23 cellular contexts compared by ENCODE assay signal in genomic region chr13:110125157-110125556, GRCh38.
DNase-seq lines count a peak whose midpoint lies in the region; ATAC-seq, FAIRE-seq and TF ChIP-seq lines count a peak whose summit lies in the region.
"Had no signal": no experiment of that assay in that cellular context is flagged by ENCODE, and none has a peak within 500 bp of the region (broad histone marks: within the 10 kb centered on the region; RNA-seq: fewer than 3 reads in every experiment).

No MANE protein-coding gene starts in this region.

- no peaks in the 10 kb centered on the region for H3K36me3 Mint-ChIP-seq in MCF 10A (ENCODE audit: insufficient read depth, unreplicated experiment)

- H3K27me3 Mint-ChIP-seq in MCF 10A (ENCODE audit: insufficient read depth, unreplicated experiment) = no peaks in the 10 kb centered on the region

- H3K36me3 ChIP-seq in mammary epithelial cell (ENCODE audit: insufficient read depth, low read length) (no peaks in the 10 kb centered on the region), endothelial cell of umbilical vein (ENCODE audit: control insufficient read depth in 2 of 2, extremely low read depth in 1 of 2, insufficient read depth in 2 of 2, low read length in 2 of 2) (no peaks in the 10 kb centered on the region), psoas muscle (ENCODE audit: insufficient read depth in 1 of 2, low read depth in 1 of 2) (no peaks in the 10 kb centered on the region)
- H3K36me3 ChIP-seq: BE2C, right lobe of liver had no signal

- H3K27ac ChIP-seq in mammary epithelial cell (ENCODE audit: insufficient read depth, low read depth, low read length) = no peak overlapping the region
- peak overlapping the region; percentile 92 for H3K27ac ChIP-seq in RWPE1
- peak overlapping the region; percentile 92 for H3K27ac ChIP-seq in endothelial cell of umbilical vein (ENCODE audit: insufficient read depth, low read depth, low read length)
- H3K27ac ChIP-seq in psoas muscle = peak overlapping the region; percentile 69
- H3K27ac ChIP-seq: right lobe of liver had no signal

- peaks cover 36% of the 10 kb centered on the region for H3K4me1 Mint-ChIP-seq in MCF 10A (ENCODE audit: insufficient read depth, unreplicated experiment)

- dilution Hi-C loops in mammary epithelial cell (cut with HindIII; ENCODE audit: low sequenced_read_pairs) (no loop called here), endothelial cell of umbilical vein (cut with MboI; ENCODE audit: extremely low pct_ligation_motif_present, low sequenced_read_pairs) (no loop called here)

- H3K9me1 ChIP-seq in endothelial cell of umbilical vein (replicated peaks; ENCODE audit: control insufficient read depth, extremely low read depth, insufficient read depth, low read length) = no peaks in the 10 kb centered on the region

- no peak for DNase-seq in MCF 10A (ENCODE audit: unreplicated experiment)
- no peak for DNase-seq in mammary epithelial cell
- DNase-seq in RWPE1 (ENCODE audit: low spot score) = no peak
- no peak for DNase-seq in endothelial cell of umbilical vein (ENCODE audit: low read depth, low spot score)
- DNase-seq in psoas muscle = no peak
- no peak for DNase-seq in GOT3 (lab: John Stamatoyannopoulos, UW)
- no peak for DNase-seq in G401 (ENCODE audit: low spot score)
- DNase-seq in GF-D8 (lab: John Stamatoyannopoulos, UW) = no peak
- DNase-seq: activated CD4-positive, CD25-positive, alpha-beta regulatory T cell treated with anti-CD3 and anti-CD28 coated beads, Interleukin-2, amount 50 U/mL, for 72 hours; activated CD8-positive, alpha-beta memory T cell treated with anti-CD3 and anti-CD28 coated beads for 24 hours; activated naive CD4-positive, alpha-beta T cell treated with anti-CD3 and anti-CD28 coated beads for 36 hours; activated T-cell treated with anti-CD3 and anti-CD28 coated beads, Interleukin-2, amount 50 U/mL, for 4 hours; amygdala; BE2C; Calu3; effector memory CD4-positive, alpha-beta T cell; KG1; NCI-H1048; NCI-H2081 treated with DMSO at 0.1 percent for 48 hours; right lobe of liver; SHP77 had no signal

- H2AFZ ChIP-seq in mammary epithelial cell (ENCODE audit: low read depth, low read length) (no peak overlapping the region), endothelial cell of umbilical vein (ENCODE audit: low read depth, low read length) (no peak overlapping the region)

- WGBS in mammary epithelial cell (ENCODE audit: low coverage, missing lambda C conversion rate) = 97% methylated on average over 7 of the region's 10 CpGs
- 92 to 94% (median 93%) methylated on average over 7 to 10 of the region's 10 CpGs for WGBS in psoas muscle, 3 donors

- no peak for TF ChIP-seq POLR2A in endothelial cell of umbilical vein (IDR thresholded peaks at IDR 0.05; ENCODE audit: low read depth, low read length)

- H3K9me3 ChIP-seq in mammary epithelial cell (replicated peaks; ENCODE audit: insufficient read depth, low read length) = no peaks in the 10 kb centered on the region
- no peaks in the 10 kb centered on the region for H3K9me3 ChIP-seq in endothelial cell of umbilical vein (replicated peaks; ENCODE audit: control insufficient read depth, insufficient read depth, low read length)
- no peaks in the 10 kb centered on the region for H3K9me3 ChIP-seq in psoas muscle
- H3K9me3 ChIP-seq: BE2C, right lobe of liver had no signal

- peak overlapping the region; percentile 73 for H3K27ac Mint-ChIP-seq in MCF 10A (ENCODE audit: low read depth, unreplicated experiment)
- H3K27ac Mint-ChIP-seq: activated naive CD4-positive, alpha-beta T cell treated with anti-CD3 and anti-CD28 coated beads for 36 hours had no signal

- no peaks in the 10 kb centered on the region for H3K9me3 Mint-ChIP-seq in MCF 10A (ENCODE audit: unreplicated experiment)
- H3K9me3 Mint-ChIP-seq: activated naive CD4-positive, alpha-beta T cell treated with anti-CD3 and anti-CD28 coated beads for 36 hours; activated T-cell treated with anti-CD3 and anti-CD28 coated beads, Interleukin-2, amount 50 U/mL, for 4 hours had no signal

- no peak for TF ChIP-seq CTCF in MCF 10A (IDR thresholded peaks at IDR 0.05; ENCODE audit: unreplicated experiment)
- TF ChIP-seq CTCF in mammary epithelial cell (conservative IDR thresholded peaks at IDR 0.05 in 1 of 2, IDR thresholded peaks at IDR 0.05 in 1 of 2; ENCODE audit: extremely low read depth in 1 of 2, insufficient read depth in 1 of 2, low read depth in 1 of 2, low read length in 2 of 2) = no peak
- TF ChIP-seq CTCF in RWPE1 (conservative IDR thresholded peaks at IDR 0.05; ENCODE audit: low read depth) = no peak
- TF ChIP-seq CTCF in endothelial cell of umbilical vein (IDR thresholded peaks at IDR 0.05; ENCODE audit: extremely low read depth in 1 of 2, insufficient read depth in 1 of 2, low read depth in 1 of 2, low read length in 2 of 2) = no peak
- TF ChIP-seq CTCF in psoas muscle (IDR thresholded peaks at IDR 0.05) = no peak

- H3K9ac ChIP-seq in mammary epithelial cell (ENCODE audit: insufficient read depth, low read length) = no peak overlapping the region
- no peak overlapping the region for H3K9ac ChIP-seq in endothelial cell of umbilical vein (replicated peaks; ENCODE audit: extremely low read depth, insufficient read depth, low read length)

- BruUV-seq in MCF 10A (replicated peaks; lab: Mats Ljungman, UMichigan) (no TSS peak), mammary epithelial cell (replicated peaks; lab: Mats Ljungman, UMichigan) (no TSS peak), endothelial cell of umbilical vein (replicated peaks; lab: Mats Ljungman, UMichigan) (no TSS peak)

- in situ Hi-C loops in mammary epithelial cell (cut with MboI; ENCODE audit: low sequenced_read_pairs in 2 of 2) = no loop called here
- in situ Hi-C loops in G401 (cut with HindIII; ENCODE audit: low sequenced_read_pairs) = no loop called here

- CTCF ChIA-PET in MCF 10A (lab: Yijun Ruan, JAX) = interaction anchor here (0.6 to 1.0 kb wide), 4 partner anchors 12 to 1163 kb away, joined by 3 read pairs; no protein-coding TSS in a partner anchor
- CTCF ChIA-PET in mammary epithelial cell (lab: Charles Lee; ENCODE audit: low non-redundant PET) = no interaction called here
- CTCF ChIA-PET in RWPE1 (lab: Yijun Ruan, JAX) = no interaction called here
- CTCF ChIA-PET in endothelial cell of umbilical vein (lab: Charles Lee) = no interaction called here

- intact Hi-C loops in MCF 10A (cut with micrococcal nuclease) (no loop called here), mammary epithelial cell (cut with micrococcal nuclease) (no loop called here), endothelial cell of umbilical vein (cut with micrococcal nuclease) (loop anchor here (5.0 kb wide), 2 partner anchors 778 to 1208 kb away; no protein-coding TSS in a partner anchor), psoas muscle (cut with DNase I) (no loop called here)

- no peak for FAIRE-seq in endothelial cell of umbilical vein (lab: Jason Lieb, UNC)
- FAIRE-seq: A204.1 had no signal

- H3K4me1 ChIP-seq in mammary epithelial cell (ENCODE audit: insufficient read depth, low read length) = peaks cover 64% of the 10 kb centered on the region
- H3K4me1 ChIP-seq in endothelial cell of umbilical vein (ENCODE audit: control insufficient read depth, extremely low read depth, insufficient read depth, low read length) = peaks cover 50% of the 10 kb centered on the region
- peaks cover 18% of the 10 kb centered on the region for H3K4me1 ChIP-seq in psoas muscle
- H3K4me1 ChIP-seq: BE2C, right lobe of liver had no signal

- no peak overlapping the region for H3K4me2 ChIP-seq in mammary epithelial cell (ENCODE audit: insufficient read depth, low read depth, low read length)
- no peak overlapping the region for H3K4me2 ChIP-seq in endothelial cell of umbilical vein (ENCODE audit: insufficient read depth, low read length)

- no peaks in the 10 kb centered on the region for H3K27me3 ChIP-seq in mammary epithelial cell (ENCODE audit: insufficient read depth, low read length)
- peaks cover 0 to 3% of the 10 kb centered on the region in 2 experiments for H3K27me3 ChIP-seq in endothelial cell of umbilical vein (ENCODE audit: control insufficient read depth in 2 of 2, insufficient read depth in 2 of 2, low read length in 2 of 2)
- H3K27me3 ChIP-seq in psoas muscle (ENCODE audit: insufficient read depth in 3 of 3, low read length in 2 of 3) = peaks cover 0 to 1% (median 0%) of the 10 kb centered on the region in 3 donors

- H3K4me3 ChIP-seq in mammary epithelial cell (replicated peaks in 1 of 3; ENCODE audit: insufficient read depth in 1 of 3, low read depth in 2 of 3, low read length in 3 of 3) (no peak overlapping the region), endothelial cell of umbilical vein (replicated peaks in 1 of 3; ENCODE audit: insufficient read depth in 1 of 3, low read depth in 1 of 3, low read length in 3 of 3) (no peak overlapping the region), psoas muscle (no peak overlapping the region)
- H3K4me3 ChIP-seq: right lobe of liver had no signal

- POLR2A ChIA-PET in MCF 10A (lab: Yijun Ruan, JAX) (interaction anchor here (1.0 to 1.2 kb wide), 2 partner anchors 9 to 15 kb away, joined by 3 to 4 read pairs; no protein-coding TSS in a partner anchor), RWPE1 (lab: Yijun Ruan, JAX; ENCODE audit: low non-redundant PET) (interaction anchor here (0.5 kb wide), 1 partner anchor 353 kb away, joined by 5 read pairs; no protein-coding TSS in a partner anchor), endothelial cell of umbilical vein (lab: Charles Lee) (no interaction called here)

- H4K20me1 ChIP-seq in mammary epithelial cell (ENCODE audit: insufficient read depth, low read length) (no peaks in the 10 kb centered on the region), endothelial cell of umbilical vein (replicated peaks; ENCODE audit: control insufficient read depth, extremely low read depth, insufficient read depth, low read length) (no peaks in the 10 kb centered on the region)

- no peak for ATAC-seq in psoas muscle
- ATAC-seq: activated T-cell treated with anti-CD3 and anti-CD28 coated beads, Interleukin-2, amount 50 U/mL, for 4 hours; left lobe of liver; right lobe of liver had no signal

- H3K79me2 ChIP-seq in mammary epithelial cell (ENCODE audit: insufficient read depth, low read length) = no peaks in the 10 kb centered on the region
- H3K79me2 ChIP-seq in endothelial cell of umbilical vein (ENCODE audit: control insufficient read depth, insufficient read depth, low read length) = no peaks in the 10 kb centered on the region

- H3K4me3 Mint-ChIP-seq in MCF 10A (ENCODE audit: unreplicated experiment) = no peak overlapping the region
- H3K4me3 Mint-ChIP-seq: activated naive CD4-positive, alpha-beta T cell treated with anti-CD3 and anti-CD28 coated beads for 36 hours; activated T-cell treated with anti-CD3 and anti-CD28 coated beads, Interleukin-2, amount 50 U/mL, for 4 hours had no signal

TF ChIP-seq in endothelial cell of umbilical vein, 7 proteins besides CTCF, POLR2A, EP300 and RAD21 (continues in another document):
- TF ChIP-seq JUN (IDR thresholded peaks at IDR 0.05; ENCODE audit: borderline replicate concordance, insufficient read depth, insufficient read length, low read depth) = no peak
- TF ChIP-seq POLR2AphosphoS5 (IDR thresholded peaks at IDR 0.05; ENCODE audit: insufficient read depth, low read depth, low read length) = no peak
- TF ChIP-seq GATA2 (IDR thresholded peaks at IDR 0.05; ENCODE audit: insufficient read depth, insufficient read length, low read depth, low read length) = no peak
- TF ChIP-seq EZH2 (IDR thresholded peaks at IDR 0.05; ENCODE audit: borderline replicate concordance, low read depth, low read length, severe bottlenecking) = no peak
- TF ChIP-seq FOS (IDR thresholded peaks at IDR 0.05; ENCODE audit: borderline replicate concordance, insufficient read depth, low read length) = no peak
